ENCODE assay signal across 8 cellular contexts in genomic region chrX:130916636-130917422, GRCh38. TPM values are rescaled to one million over a fixed set of nuclear protein-coding genes. Genes with fewer than 3 reads are reported as not detected.
A peak's percentile ranks its signal among the peaks of the same experiment; 100 is the strongest.
DNase-seq lines count a peak whose midpoint lies in the region; ATAC-seq, FAIRE-seq and TF ChIP-seq lines count a peak whose summit lies in the region.

No MANE protein-coding gene starts in this region.

- no peak for FAIRE-seq in small intestine (lab: Jason Lieb, UNC)

- H3F3A ChIP-seq in PC-3 (ENCODE audit: low read length, unreplicated experiment): no peaks in the 10 kb centered on the region

- no peaks in the 10 kb centered on the region for H4K20me1 ChIP-seq in PC-3 (ENCODE audit: low read length)
- no peaks in the 10 kb centered on the region for H4K20me1 ChIP-seq in hepatocyte (ENCODE audit: insufficient read depth, poor library complexity, severe bottlenecking)

- H3K27me3 ChIP-seq in heart right ventricle (peaks cover 0 to 30% (median 0%) of the 10 kb centered on the region in 7 donors), PC-3 (ENCODE audit: low read length) (no peaks in the 10 kb centered on the region), hepatocyte (no peaks in the 10 kb centered on the region), small intestine (ENCODE audit: control insufficient read depth in 2 of 2, insufficient read depth in 2 of 2, low read length in 2 of 2) (no peaks in the 10 kb centered on the region)

- H3K4me1 ChIP-seq in heart right ventricle: no peaks in the 10 kb centered on the region
- H3K4me1 ChIP-seq in PC-3 (ENCODE audit: insufficient read depth, low read length): no peaks in the 10 kb centered on the region
- no peaks in the 10 kb centered on the region for H3K4me1 ChIP-seq in hepatocyte (ENCODE audit: insufficient read depth)
- no peaks in the 10 kb centered on the region for H3K4me1 ChIP-seq in small intestine (ENCODE audit: control insufficient read depth in 2 of 2, insufficient read depth in 1 of 2, low read depth in 1 of 2, low read length in 1 of 2)

- H3K27ac ChIP-seq in heart right ventricle (no peak overlapping the region), PC-3 (ENCODE audit: low read length) (no peak overlapping the region), hepatocyte (no peak overlapping the region), small intestine (ENCODE audit: low read depth in 1 of 2, low read length in 1 of 2) (no peak overlapping the region)

- TF ChIP-seq CTCF in heart right ventricle (IDR thresholded peaks at IDR 0.05) (peak; percentile 49 to 90 (median 73)), PC-3 (conservative IDR thresholded peaks at IDR 0.05; ENCODE audit: low read depth, low read length) (peak; percentile 85), hepatocyte (IDR thresholded peaks at IDR 0.05; ENCODE audit: poor library complexity) (peak; percentile 74)

- CTCF ChIA-PET in PC-3 (lab: Charles Lee): interaction anchor here (0.5 to 2.5 kb wide), 7 partner anchors 14 to 525 kb away, joined by 3 to 28 read pairs (median 4); partner anchors contain the start of gene ENOX2
- CTCF ChIA-PET in activated naive CD4-positive, alpha-beta T cell treated with anti-CD3 and anti-CD28 coated beads, Interleukin-2, amount 10 ng/mL, durations not matched to agents 7 days and 5 days (lab: Charles Lee): interaction anchor here (0.7 to 3.2 kb wide), 10 partner anchors 8 to 692 kb away, joined by 3 to 17 read pairs (median 3); no protein-coding TSS in a partner anchor

- no peak overlapping the region for H3K9ac ChIP-seq in PC-3 (ENCODE audit: low read length)

- H3K79me2 ChIP-seq in PC-3 (ENCODE audit: low read length) (no peaks in the 10 kb centered on the region), hepatocyte (no peaks in the 10 kb centered on the region)

- H3K36me3 Mint-ChIP-seq in activated naive CD4-positive, alpha-beta T cell treated with anti-CD3 and anti-CD28 coated beads, Interleukin-2, amount 10 ng/mL, durations not matched to agents 7 days and 5 days: no peaks in the 10 kb centered on the region
- no peaks in the 10 kb centered on the region for H3K36me3 Mint-ChIP-seq in activated T-helper 2 cell treated with anti-CD3 and anti-CD28 coated beads, Interferon-gamma antibody, Interleukin-2, Interleukin-4, amounts not matched to agents 10 μg/mL and 5 μg/mL and 100 μg/mL, durations not matched to agents 14 hours and 24 hours and 36 hours (ENCODE audit: low read depth)

- H3K4me1 Mint-ChIP-seq in activated naive CD4-positive, alpha-beta T cell treated with anti-CD3 and anti-CD28 coated beads, Interleukin-2, amount 10 ng/mL, durations not matched to agents 7 days and 5 days: no peaks in the 10 kb centered on the region
- no peaks in the 10 kb centered on the region for H3K4me1 Mint-ChIP-seq in activated T-helper 2 cell treated with anti-CD3 and anti-CD28 coated beads, Interferon-gamma antibody, Interleukin-2, Interleukin-4, amounts not matched to agents 10 μg/mL and 5 μg/mL and 100 μg/mL, durations not matched to agents 14 hours and 24 hours and 36 hours (ENCODE audit: low read depth)

- no peak overlapping the region for H3K4me3 ChIP-seq in heart right ventricle
- no peak overlapping the region for H3K4me3 ChIP-seq in PC-3 (ENCODE audit: low read length)
- H3K4me3 ChIP-seq in hepatocyte: no peak overlapping the region
- H3K4me3 ChIP-seq in small intestine (ENCODE audit: low read depth in 1 of 2, low read length in 2 of 2): no peak overlapping the region

- H3K9me2 ChIP-seq in PC-3 (replicated peaks; ENCODE audit: low read length) (no peaks in the 10 kb centered on the region), hepatocyte (replicated peaks; ENCODE audit: insufficient read depth) (no peaks in the 10 kb centered on the region)

- H3K4me2 ChIP-seq in PC-3 (ENCODE audit: low read length): no peak overlapping the region
- no peak overlapping the region for H3K4me2 ChIP-seq in hepatocyte

- POLR2A ChIA-PET in PC-3 (lab: Charles Lee; ENCODE audit: unreplicated experiment): no interaction called here

- DNase-seq in heart right ventricle (peak in 1 of 2 donors; percentile 9), cardiac septum (ENCODE audit: low spot score) (no peak), PC-3 (peak; percentile 42), hepatocyte (ENCODE audit: low spot score) (peak; percentile 46), small intestine (peak; percentile 40)
- peak; percentile 50 for DNase-seq in activated naive CD4-positive, alpha-beta T cell treated with anti-CD3 and anti-CD28 coated beads, Interleukin-2, amount 10 ng/mL, durations not matched to agents 7 days and 5 days
- DNase-seq in activated T-helper 2 cell treated with anti-CD3 and anti-CD28 coated beads, Interferon-gamma antibody, Interleukin-2, Interleukin-4, amounts not matched to agents 10 μg/mL and 5 μg/mL and 100 μg/mL, durations not matched to agents 14 hours and 24 hours and 36 hours (ENCODE audit: low spot score): no peak

- peaks cover 9% of the 10 kb centered on the region for H3K27me3 Mint-ChIP-seq in activated naive CD4-positive, alpha-beta T cell treated with anti-CD3 and anti-CD28 coated beads, Interleukin-2, amount 10 ng/mL, durations not matched to agents 7 days and 5 days
- peaks cover 2% of the 10 kb centered on the region for H3K27me3 Mint-ChIP-seq in activated T-helper 2 cell treated with anti-CD3 and anti-CD28 coated beads, Interferon-gamma antibody, Interleukin-2, Interleukin-4, amounts not matched to agents 10 μg/mL and 5 μg/mL and 100 μg/mL, durations not matched to agents 14 hours and 24 hours and 36 hours (ENCODE audit: low read depth)

- intact Hi-C loops in heart right ventricle (cut with DNase I): loop anchor here (1.0 to 10.0 kb wide), 16 partner anchors 338 to 1312 kb away; partner anchors contain the start of gene SLC25A14 (in 2 of the 10)
- intact Hi-C loops in cardiac septum (cut with DNase I): loop anchor here (2.0 to 5.0 kb wide), 3 partner anchors 376 to 1310 kb away; no protein-coding TSS in a partner anchor
- intact Hi-C loops in PC-3 (cut with micrococcal nuclease): loop anchor here (1.0 to 2.0 kb wide), 4 partner anchors 341 to 586 kb away; no protein-coding TSS in a partner anchor
- intact Hi-C loops in activated T-helper 2 cell treated with anti-CD3 and anti-CD28 coated beads, Interferon-gamma antibody, Interleukin-2, Interleukin-4, amounts not matched to agents 10 μg/mL and 5 μg/mL and 100 μg/mL, durations not matched to agents 14 hours and 24 hours and 36 hours (cut with micrococcal nuclease): loop anchor here (1.0 to 5.0 kb wide), 2 partner anchors 340 to 378 kb away; no protein-coding TSS in a partner anchor

- no TSS peak for BruUV-seq in PC-3 (replicated peaks; lab: Mats Ljungman, UMichigan)

- H3K36me3 ChIP-seq in heart right ventricle (no peaks in the 10 kb centered on the region), PC-3 (ENCODE audit: low read depth, low read length) (no peaks in the 10 kb centered on the region), hepatocyte (replicated peaks; ENCODE audit: insufficient read depth, low read depth) (no peaks in the 10 kb centered on the region), small intestine (ENCODE audit: control insufficient read depth in 2 of 2, insufficient read depth in 2 of 2, low read length in 2 of 2) (no peaks in the 10 kb centered on the region)

- H3K27ac Mint-ChIP-seq in activated naive CD4-positive, alpha-beta T cell treated with anti-CD3 and anti-CD28 coated beads, Interleukin-2, amount 10 ng/mL, durations not matched to agents 7 days and 5 days: no peak overlapping the region
- no peak overlapping the region for H3K27ac Mint-ChIP-seq in activated T-helper 2 cell treated with anti-CD3 and anti-CD28 coated beads, Interferon-gamma antibody, Interleukin-2, Interleukin-4, amounts not matched to agents 10 μg/mL and 5 μg/mL and 100 μg/mL, durations not matched to agents 14 hours and 24 hours and 36 hours

- 30 to 33% methylated on average over 7 of the region's 7 CpGs for WGBS in heart right ventricle, 2 donors
- 38% methylated on average over 7 of the region's 7 CpGs for WGBS in hepatocyte (ENCODE audit: low lambda C conversion rate, missing lambda C conversion rate)
- WGBS in small intestine, 3 donors: 21 to 31% (median 24%) methylated on average over 7 of the region's 7 CpGs

- H3K4me3 Mint-ChIP-seq in activated naive CD4-positive, alpha-beta T cell treated with anti-CD3 and anti-CD28 coated beads, Interleukin-2, amount 10 ng/mL, durations not matched to agents 7 days and 5 days: no peak overlapping the region
- no peak overlapping the region for H3K4me3 Mint-ChIP-seq in activated T-helper 2 cell treated with anti-CD3 and anti-CD28 coated beads, Interferon-gamma antibody, Interleukin-2, Interleukin-4, amounts not matched to agents 10 μg/mL and 5 μg/mL and 100 μg/mL, durations not matched to agents 14 hours and 24 hours and 36 hours (ENCODE audit: low read depth)

- H2AFZ ChIP-seq in PC-3 (ENCODE audit: low read length): no peak overlapping the region
- H2AFZ ChIP-seq in hepatocyte: no peak overlapping the region

- H3K9me3 Mint-ChIP-seq in activated naive CD4-positive, alpha-beta T cell treated with anti-CD3 and anti-CD28 coated beads, Interleukin-2, amount 10 ng/mL, durations not matched to agents 7 days and 5 days: no peaks in the 10 kb centered on the region
- H3K9me3 Mint-ChIP-seq in activated T-helper 2 cell treated with anti-CD3 and anti-CD28 coated beads, Interferon-gamma antibody, Interleukin-2, Interleukin-4, amounts not matched to agents 10 μg/mL and 5 μg/mL and 100 μg/mL, durations not matched to agents 14 hours and 24 hours and 36 hours: no peaks in the 10 kb centered on the region

- ATAC-seq in heart right ventricle: peak in 4 of 8 donors; percentile 28 to 62 (median 45)
- ATAC-seq in HG03442 (IDR thresholded peaks at IDR 0.05; ENCODE audit: unreplicated experiment): peak; percentile 54
- ATAC-seq in PC-3: peak; percentile 64

- H3K9me3 ChIP-seq in heart right ventricle: no peaks in the 10 kb centered on the region
- no peaks in the 10 kb centered on the region for H3K9me3 ChIP-seq in PC-3 (ENCODE audit: low read length)
- no peaks in the 10 kb centered on the region for H3K9me3 ChIP-seq in hepatocyte (ENCODE audit: low read depth)
- no peaks in the 10 kb centered on the region for H3K9me3 ChIP-seq in small intestine (ENCODE audit: control insufficient read depth, low read depth)

RNA-seq across cellular contexts. Expression of gene ENOX2, which starts 13.8 kb away (rescaled TPM):
- total RNA-seq in heart right ventricle (10 to 100 TPM; 15.6 to 22.6 (median 18.9) TPM), cardiac septum (23.2 TPM), PC-3 (2014; rRNA removed) (11.8 and 17.3 TPM in 2 replicates), hepatocyte (9.0 and 10.7 TPM in 2 replicates)
- polyA plus RNA-seq in heart right ventricle (1 to 10 TPM; 3.4 to 6.2 TPM), hepatocyte (7.1 and 8.7 TPM in 2 replicates), small intestine (1 to 10 TPM; 3.2 to 6.3 (median 3.4) TPM)
- 17.7 and 17.8 TPM in 2 replicates for total RNA-seq in activated T-helper 2 cell treated with anti-CD3 and anti-CD28 coated beads, Interferon-gamma antibody, Interleukin-2, Interleukin-4, amounts not matched to agents 10 μg/mL and 5 μg/mL and 100 μg/mL, durations not matched to agents 14 hours and 24 hours and 36 hours

Comparison
In these comparisons a context has a peak if more than half of its experiments do, and no peak if none do; other contexts are left out.
1. DNase-seq: peak in PC-3 (single experiment), activated naive CD4-positive, alpha-beta T cell treated with anti-CD3 and anti-CD28 coated beads, Interleukin-2, amount 10 ng/mL, durations not matched to agents 7 days and 5 days (single experiment), hepatocyte (single experiment) and small intestine (single experiment); none in cardiac septum (single experiment) and activated T-helper 2 cell treated with anti-CD3 and anti-CD28 coated beads, Interferon-gamma antibody, Interleukin-2, Interleukin-4, amounts not matched to agents 10 μg/mL and 5 μg/mL and 100 μg/mL, durations not matched to agents 14 hours and 24 hours and 36 hours (single experiment).
2. Peak in every context shown above with its lines, with median percentiles within 50 percentile points of each other: CTCF ChIP-seq.